In the genomic region with DNA sequence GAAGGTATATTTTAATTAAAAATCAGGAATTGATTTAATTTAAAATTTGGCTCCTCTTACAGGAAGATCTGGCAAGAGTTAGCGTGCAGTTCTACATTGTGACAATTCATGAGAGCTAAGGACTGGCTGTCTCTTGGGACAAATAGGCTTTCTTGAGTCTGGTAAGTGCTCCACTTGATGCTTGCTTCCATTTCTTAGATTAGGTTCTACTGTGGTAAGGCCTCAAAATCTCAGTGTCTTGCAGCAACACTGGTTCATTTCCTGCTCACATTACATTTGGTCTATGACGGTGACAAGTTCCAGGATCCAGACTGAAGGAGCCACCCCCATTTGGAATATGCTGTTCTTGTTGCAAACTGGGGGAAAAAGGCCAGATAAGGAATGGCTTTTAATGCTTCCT, we compare ENCODE assay signal across 11 cellular contexts. TPM values are rescaled to one million over a fixed set of nuclear protein-coding genes. Genes with fewer than 3 reads are reported as not detected.
A peak's percentile ranks its signal among the peaks of the same experiment; 100 is the strongest.
DNase-seq lines count a peak whose midpoint lies in the region; ATAC-seq, FAIRE-seq and TF ChIP-seq lines count a peak whose summit lies in the region.
"Not testable (repeated sequence)": the region's sequence is repeated elsewhere in the genome, so short reads cannot be mapped to it uniquely, and the experiment has no call there.
"Had no signal": no experiment of that assay in that cellular context is flagged by ENCODE, and none has a peak within 500 bp of the region (broad histone marks: within the 10 kb centered on the region; RNA-seq: fewer than 3 reads in every experiment).

No MANE protein-coding gene starts in this region.

- peak overlapping the region; percentile 41 for H2AFZ ChIP-seq in GM12878 (ENCODE audit: control insufficient read depth, low read depth, low read length)

- BruUV-seq in GM12878 (replicated peaks; lab: Mats Ljungman, UMichigan), result not testable (repeated sequence)

- TF ChIP-seq CTCF in BJ (IDR thresholded peaks at IDR 0.05; ENCODE audit: insufficient read depth, low read depth, low read length); GM12878 (IDR thresholded peaks at IDR 0.05 in 2 of 3, conservative IDR thresholded peaks at IDR 0.05 in 1 of 3; ENCODE audit: control insufficient read depth in 2 of 3, extremely low read depth in 1 of 3, insufficient read depth in 1 of 3, low read depth in 3 of 3, low read length in 3 of 3); foreskin fibroblast (IDR thresholded peaks at IDR 0.05; ENCODE audit: low read depth, low read length); stomach (IDR thresholded peaks at IDR 0.05): not testable (repeated sequence)

- H3K4me1 ChIP-seq in GM12878 (ENCODE audit: control insufficient read depth, insufficient read depth, low read length); stomach: not testable (repeated sequence)

- peaks cover 11% of the 10 kb centered on the region for H3K27me3 Mint-ChIP-seq in T-helper 17 cell
- not testable (repeated sequence) for H3K27me3 Mint-ChIP-seq in naive thymus-derived CD8-positive, alpha-beta T cell

- 0% methylated on average over 1 of the region's 2 CpGs for WGBS in GM12878 (ENCODE audit: insufficient coverage, insufficient replicate concordance, low lambda C conversion rate, missing lambda C conversion rate)
- WGBS in stomach, 5 donors, result 57 to 86% (median 81%) methylated on average over 1 to 2 of the region's 2 CpGs

- not testable (repeated sequence) for DNase-seq in BJ (ENCODE audit: low read depth); T-helper 17 cell; GM12878 (ENCODE audit: low read depth, low spot score); naive thymus-derived CD8-positive, alpha-beta T cell; stomach
- DNase-seq in foreskin fibroblast, result peak in 1 of 2 donors; percentile 5

- CTCF ChIA-PET in BJ (lab: Yijun Ruan, JAX); GM12878 (lab: Yijun Ruan, JAX): not testable (repeated sequence)

- H3K27ac Mint-ChIP-seq in T-helper 17 cell, result not testable (repeated sequence)
- peak overlapping the region in 8 of 10 donors; percentile 31 to 98 (median 92) for H3K27ac Mint-ChIP-seq in naive thymus-derived CD8-positive, alpha-beta T cell

- not testable (repeated sequence) for H3K9ac ChIP-seq in GM12878 (ENCODE audit: control insufficient read depth, insufficient read depth, low read length)

- ATAC-seq in GM18502 (IDR thresholded peaks at IDR 0.05; ENCODE audit: poor library complexity, unreplicated experiment) (peak; percentile 32), HG03280 (IDR thresholded peaks at IDR 0.05; ENCODE audit: unreplicated experiment) (peak; percentile 21), GM12878 (peak; percentile 9; the same call in 2 of the 3 replicates)
- ATAC-seq in T-helper 17 cell, result not testable (repeated sequence)
- ATAC-seq in naive thymus-derived CD8-positive, alpha-beta T cell, result peak; percentile 36 to 41

- not testable (repeated sequence) for TF ChIP-seq POLR2A in GM12878 (IDR thresholded peaks at IDR 0.05; ENCODE audit: low read depth, low read length); stomach (IDR thresholded peaks at IDR 0.05)

- in situ Hi-C loops in GM12878 (cut with MboI), result loop anchor here (25.0 kb wide), 1 partner anchor 350 kb away; no protein-coding TSS in a partner anchor

- SMC1A ChIA-PET in GM12878 (lab: Charles Lee; ENCODE audit: uncharacterized antibody, unreplicated experiment), result not testable (repeated sequence)

- H3K4me3 ChIP-seq in BJ (ENCODE audit: low read depth, low read length), result peak overlapping the region; percentile 49
- H3K4me3 ChIP-seq in GM12878, result not testable (repeated sequence)
- H3K4me3 ChIP-seq in foreskin fibroblast (ENCODE audit: low read depth in 1 of 2, low read length in 2 of 2), result peak overlapping the region; percentile 46 to 61
- peak overlapping the region; percentile 34 to 41 (median 38) for H3K4me3 ChIP-seq in stomach

- not testable (repeated sequence) for TF ChIP-seq EP300 in GM12878 (IDR thresholded peaks at IDR 0.05; ENCODE audit: borderline replicate concordance in 1 of 2, control insufficient read depth in 1 of 2, low read depth in 2 of 2, low read length in 2 of 2); stomach (IDR thresholded peaks at IDR 0.05)

- not testable (repeated sequence) for H4K20me1 ChIP-seq in GM12878 (ENCODE audit: control insufficient read depth, insufficient read depth)

- TF ChIP-seq RAD21 in GM12878 (IDR thresholded peaks at IDR 0.05; ENCODE audit: insufficient read depth, low read depth, low read length), result not testable (repeated sequence)

- not testable (repeated sequence) for H3K36me3 ChIP-seq in BJ (ENCODE audit: control insufficient read depth, insufficient read depth, low read length); GM12878 (ENCODE audit: control insufficient read depth in 2 of 2, insufficient read depth in 2 of 2, low read length in 1 of 2); stomach

- peak overlapping the region; percentile 7 for H3K4me3 Mint-ChIP-seq in T-helper 17 cell
- H3K4me3 Mint-ChIP-seq in naive thymus-derived CD8-positive, alpha-beta T cell, result peak overlapping the region; percentile 82 to 92 (median 88)

- RAD21 ChIA-PET in GM12878 (lab: Charles Lee; ENCODE audit: unreplicated experiment), result not testable (repeated sequence)

- not testable (repeated sequence) for H3K9me3 ChIP-seq in T-helper 17 cell (ENCODE audit: control insufficient read depth, low read length, poor library complexity, severe bottlenecking); GM12878 (replicated peaks; ENCODE audit: control insufficient read depth, insufficient read depth, low read length); stomach

- not testable (repeated sequence) for FAIRE-seq in GM12878 (lab: Jason Lieb, UNC)

- intact Hi-C loops in GM12878 (cut with micrococcal nuclease; ENCODE audit: unreplicated experiment); stomach (cut with DNase I; ENCODE audit: low total_unique reads): not testable (repeated sequence)

- H3K4me2 ChIP-seq in GM12878 (ENCODE audit: control insufficient read depth, insufficient read depth), result not testable (repeated sequence)

- not testable (repeated sequence) for H3K36me3 Mint-ChIP-seq in T-helper 17 cell (ENCODE audit: low read depth); naive thymus-derived CD8-positive, alpha-beta T cell

- not testable (repeated sequence) for H3K79me2 ChIP-seq in GM12878 (ENCODE audit: control insufficient read depth, insufficient read depth, low read length)

- H3K27me3 ChIP-seq in BJ (ENCODE audit: control insufficient read depth, insufficient read depth, low read length); GM12878 (replicated peaks in 1 of 2; ENCODE audit: control insufficient read depth in 2 of 2, insufficient read depth in 2 of 2, low read length in 1 of 2); stomach: not testable (repeated sequence)

- not testable (repeated sequence) for H3K27ac ChIP-seq in GM12878 (ENCODE audit: control insufficient read depth, insufficient read depth)
- peak overlapping the region in 2 of 5 donors; percentile 34 to 70 for H3K27ac ChIP-seq in stomach

- not testable (repeated sequence) for H3K4me1 Mint-ChIP-seq in T-helper 17 cell
- H3K4me1 Mint-ChIP-seq in naive thymus-derived CD8-positive, alpha-beta T cell, result peaks cover 6 to 31% (median 15%) of the 10 kb centered on the region in 4 donors

- H3K9me3 Mint-ChIP-seq in naive thymus-derived CD8-positive, alpha-beta T cell, result not testable (repeated sequence)

- POLR2A ChIA-PET in BJ (lab: Charles Lee); GM12878 (lab: Charles Lee); naive thymus-derived CD8-positive, alpha-beta T cell (lab: Charles Lee): not testable (repeated sequence)

RNA-seq across cellular contexts. Expression of gene GYPE, which starts 7.1 kb away (rescaled TPM):
- polyA plus RNA-seq in BJ (2011; rRNA removed) (1.4 and 3.2 TPM in 2 replicates), GM12878 (2011; rRNA removed) (0.60 and 0.63 TPM in 2 replicates), GM12878 (2014; fragmentation: Illumina TruSeq; extraction: Trizol) (2.0 and 2.8 TPM in 2 replicates), GM12878 (2014; fragmentation: Nextera tagmentation; extraction: Ambion mirVana) (under 1 TPM; 0.66 to 0.91 TPM), GM12878 (2014; rRNA removed) (0.74 and 0.78 TPM in 2 replicates), GM12878 (2016; fragmentation: Nextera tagmentation; extraction: Ambion mirVana) (1 to 10 TPM in 1 of 2 experiments, under 1 TPM in 1; 0.75 to 1.1 TPM), stomach (under 1 TPM; 0.53 to 1.00 (median 0.92) TPM)
- polyA minus RNA-seq in BJ (2011; rRNA and poly(A)+ RNA removed), result 1.0 and 2.4 TPM in 2 replicates
- total RNA-seq in T-helper 17 cell (not detected), GM12878 (2014; rRNA removed) (0.68 and 1.3 TPM in 2 replicates), GM12878 (2014; rRNA removed; fragmentation: Illumina TruSeq; extraction: Trizol) (1.1 TPM in 2 replicates), GM12878 (2021) (1.5 TPM in 2 replicates), stomach (1 to 10 TPM in 1 of 5 donors, not detected in 4; 1.8 TPM)
- 1.9 and 2.6 TPM in 2 replicates for total RNA-seq in GM12878 (2013; cell fraction: nucleolus; rRNA removed)
- polyA plus RNA-seq in GM12878 (2011; ENCODE audit: low read depth), result 0.91 TPM
- 0.23 and 0.28 TPM in 2 replicates for polyA plus RNA-seq in GM12878 (2011; cell fraction: cytosol; rRNA removed)
- 0.31 and 0.72 TPM in 2 replicates for polyA plus RNA-seq in GM12878 (2011; cell fraction: nucleus; rRNA removed)
- 0.92 and 0.98 TPM in 2 replicates for polyA plus RNA-seq in GM12878 (2012)
- 0.41 and 0.51 TPM in 2 replicates for polyA minus RNA-seq in GM12878 (2011; rRNA and poly(A)+ RNA removed)
- not detected in 2 replicates for polyA minus RNA-seq in GM12878 (2011; cell fraction: cytosol; rRNA and poly(A)+ RNA removed)
- polyA minus RNA-seq in GM12878 (2011; cell fraction: nucleus; rRNA and poly(A)+ RNA removed), result 0.24 and 0.57 TPM in 2 replicates
- 1 to 10 TPM; 5.6 to 5.7 TPM for total RNA-seq in naive thymus-derived CD8-positive, alpha-beta T cell
- polyA plus RNA-seq in naive thymus-derived CD8-positive, alpha-beta T cell, result 1 to 10 TPM; 2.6 to 5.9 (median 5.6) TPM
- total RNA-seq: H1; left lobe of liver; T-helper 1 cell treated with Interleukin-12 subunit alpha and Interleukin-12 subunit beta and Interleukin-4 antibody, amounts not matched to agents 30 ng/mL and 1 ng/mL, for 36 hours had no signal
- polyA plus RNA-seq: H1 had no signal
